ENCODE assay signal across 22 cellular contexts in genomic region chr22:46534177-46534776, GRCh38. TPM values are rescaled to one million over a fixed set of nuclear protein-coding genes. Genes with fewer than 3 reads are reported as not detected.
DNase-seq lines count a peak whose midpoint lies in the region; TF ChIP-seq lines count a peak whose summit lies in the region.
"Had no signal": no experiment of that assay in that cellular context is flagged by ENCODE, and none has a peak within 500 bp of the region (broad histone marks: within the 10 kb centered on the region; RNA-seq: fewer than 3 reads in every experiment).

No MANE protein-coding gene starts in this region.

- CTCF ChIA-PET in MCF 10A (lab: Yijun Ruan, JAX) = interaction anchor here (1.0 kb wide), 1 partner anchor 10 kb away, joined by 3 read pairs; no protein-coding TSS in a partner anchor

- no peaks in the 10 kb centered on the region for H3K27me3 Mint-ChIP-seq in MCF 10A (ENCODE audit: insufficient read depth, unreplicated experiment)
- H3K27me3 Mint-ChIP-seq in brain = peaks cover 23% of the 10 kb centered on the region
- peaks cover 36% of the 10 kb centered on the region for H3K27me3 Mint-ChIP-seq in mesothelial cell of epicardium (ENCODE audit: low read depth)
- H3K27me3 Mint-ChIP-seq in type B pancreatic cell = peaks cover 23% of the 10 kb centered on the region

- H3K4me3 Mint-ChIP-seq in MCF 10A (ENCODE audit: unreplicated experiment) (peak overlapping the region; percentile 8), brain (peak overlapping the region in 4 of 5 experiments; percentile 18 to 43 (median 34)), mesothelial cell of epicardium (peak overlapping the region; percentile 34), type B pancreatic cell (peak overlapping the region; percentile 20)
- H3K4me3 Mint-ChIP-seq: GM23338 had no signal

- BruUV-seq in MCF 10A (replicated peaks; lab: Mats Ljungman, UMichigan) = no TSS peak

- peak overlapping the region in 1 of 3 donors; percentile 50 for H3K4me3 ChIP-seq in breast epithelium
- H3K4me3 ChIP-seq: BLaER1 treated with 17β-estradiol and CSF1 and Interleukin-3, amounts not matched to agents 10 nM and 100 nM; GM23338; HAP-1 had no signal

- POLR2A ChIA-PET in MCF 10A (lab: Yijun Ruan, JAX) = no interaction called here

- no peaks in the 10 kb centered on the region for H3K36me3 ChIP-seq in breast epithelium

- no peak for DNase-seq in MCF 10A (ENCODE audit: unreplicated experiment)
- DNase-seq in breast epithelium (ENCODE audit: low spot score in 2 of 2) = no peak
- DNase-seq in mesothelial cell of epicardium (ENCODE audit: low spot score in 2 of 2, unreplicated experiment in 2 of 2) = no peak
- no peak for DNase-seq in type B pancreatic cell (ENCODE audit: extremely low spot score, unreplicated experiment)
- DNase-seq in NCI-H748 treated with DMSO at 0.1 percent for 48 hours (lab: John Stamatoyannopoulos, UW) = no peak
- no peak for DNase-seq in pons (ENCODE audit: low spot score)
- DNase-seq in cerebellar cortex (ENCODE audit: low spot score) = no peak
- DNase-seq: CD8-positive, alpha-beta T cell; DMS153; KBM-7; NCI-H1092; NCI-H1436; NCI-H187 treated with DMSO at 0.1 percent for 48 hours; NCI-H2107; NCI-H774; NK-92 treated with Interleukin-12 subunit alpha and Interleukin-12 subunit beta, amount 100 ng/mL, for 24 hours; SHP77 had no signal

- TF ChIP-seq CTCF in MCF 10A (IDR thresholded peaks at IDR 0.05; ENCODE audit: unreplicated experiment) (no peak), breast epithelium (IDR thresholded peaks at IDR 0.05) (no peak), brain (conservative IDR thresholded peaks at IDR 0.05) (no peak), mesothelial cell of epicardium (IDR thresholded peaks at IDR 0.05; ENCODE audit: unreplicated experiment) (no peak), type B pancreatic cell (conservative IDR thresholded peaks at IDR 0.05) (no peak)

- peaks cover 0 to 9% of the 10 kb centered on the region in 2 donors for H3K4me1 ChIP-seq in breast epithelium

- H3K4me1 Mint-ChIP-seq in MCF 10A (ENCODE audit: insufficient read depth, unreplicated experiment) = peaks cover 33% of the 10 kb centered on the region
- peaks cover 36% of the 10 kb centered on the region for H3K4me1 Mint-ChIP-seq in brain
- peaks cover 21% of the 10 kb centered on the region for H3K4me1 Mint-ChIP-seq in mesothelial cell of epicardium
- peaks cover 21% of the 10 kb centered on the region for H3K4me1 Mint-ChIP-seq in type B pancreatic cell (ENCODE audit: unreplicated experiment)

- H3K9me3 Mint-ChIP-seq in MCF 10A (ENCODE audit: unreplicated experiment) (no peaks in the 10 kb centered on the region), brain (peaks cover 6 to 46% (median 16%) of the 10 kb centered on the region in 5 experiments), mesothelial cell of epicardium (no peaks in the 10 kb centered on the region), type B pancreatic cell (no peaks in the 10 kb centered on the region)
- H3K9me3 Mint-ChIP-seq: CD8-positive, alpha-beta T cell had no signal

- TF ChIP-seq POLR2A in breast epithelium (IDR thresholded peaks at IDR 0.05) = no peak

- H3K27ac Mint-ChIP-seq in MCF 10A (ENCODE audit: low read depth, unreplicated experiment) = no peak overlapping the region
- no peak overlapping the region for H3K27ac Mint-ChIP-seq in brain
- H3K27ac Mint-ChIP-seq in mesothelial cell of epicardium = no peak overlapping the region
- no peak overlapping the region for H3K27ac Mint-ChIP-seq in type B pancreatic cell
- H3K27ac Mint-ChIP-seq: CD8-positive, alpha-beta T cell; GM23338 had no signal

- H3K9me3 ChIP-seq in breast epithelium = no peaks in the 10 kb centered on the region

- H3K27me3 ChIP-seq in breast epithelium = no peaks in the 10 kb centered on the region

- H3K36me3 Mint-ChIP-seq in MCF 10A (ENCODE audit: insufficient read depth, unreplicated experiment) (peaks cover 20% of the 10 kb centered on the region), brain (peaks cover 40% of the 10 kb centered on the region), mesothelial cell of epicardium (peaks cover 22% of the 10 kb centered on the region), type B pancreatic cell (peaks cover 17% of the 10 kb centered on the region)
- H3K36me3 Mint-ChIP-seq: CD8-positive, alpha-beta T cell had no signal

- H3K27ac ChIP-seq in breast epithelium = no peak overlapping the region
- H3K27ac ChIP-seq: 22Rv1; BLaER1 treated with 17β-estradiol and CSF1 and Interleukin-3, amounts not matched to agents 10 nM and 100 nM had no signal

- intact Hi-C loops in MCF 10A (cut with micrococcal nuclease) = no loop called here
- intact Hi-C loops in breast epithelium (cut with DNase I; ENCODE audit: low total_unique reads) = loop anchor here (10.0 kb wide), 1 partner anchor 179 kb away; no protein-coding TSS in a partner anchor

RNA-seq across cellular contexts. Expression of gene CELSR1, which starts 3.1 kb away (rescaled TPM):
- 49.1 and 69.2 TPM in 2 replicates for total RNA-seq in MCF 10A (2022)
- total RNA-seq in breast epithelium = 10 to 100 TPM in 2 of 3 donors, under 1 TPM in 1; 0.96 to 36.7 (median 21.2) TPM
- 1.5 TPM for polyA plus RNA-seq in brain (ENCODE audit: insufficient read depth, low read depth, low replicate concordance)
- total RNA-seq in mesothelial cell of epicardium = 17.8 to 18.8 TPM (median 18.4 TPM) in 3 replicates
- total RNA-seq in type B pancreatic cell (ENCODE audit: low replicate concordance) = 27.8 and 67.1 TPM in 2 replicates
